ENCODE assay signal across 19 cellular contexts in genomic region chr1:109935451-109935900, GRCh38. TPM values are rescaled to one million over a fixed set of nuclear protein-coding genes. Genes with fewer than 3 reads are reported as not detected.
A peak's percentile ranks its signal among the peaks of the same experiment; 100 is the strongest.
DNase-seq lines count a peak whose midpoint lies in the region; ATAC-seq, FAIRE-seq and TF ChIP-seq lines count a peak whose summit lies in the region.
"Had no signal": no experiment of that assay in that cellular context is flagged by ENCODE, and none has a peak within 500 bp of the region (broad histone marks: within the 10 kb centered on the region; RNA-seq: fewer than 3 reads in every experiment).

No MANE protein-coding gene starts in this region.

- H3K9me3 ChIP-seq in mammary epithelial cell (replicated peaks; ENCODE audit: insufficient read depth, low read length) (no peaks in the 10 kb centered on the region), liver (ENCODE audit: control insufficient read depth in 4 of 4, low read length in 3 of 4) (peaks cover 0 to 7% (median 3%) of the 10 kb centered on the region in 4 donors)

- intact Hi-C loops in MCF 10A (cut with micrococcal nuclease): no loop called here
- intact Hi-C loops in mammary epithelial cell (cut with micrococcal nuclease): no loop called here

- H3K27ac Mint-ChIP-seq in MCF 10A (ENCODE audit: low read depth, unreplicated experiment): peak overlapping the region; percentile 43
- H3K27ac Mint-ChIP-seq in stimulated activated effector memory CD8-positive, alpha-beta T cell treated with anti-CD3 and anti-CD28 coated beads, Interleukin-12 subunit alpha, Interleukin-12 subunit beta, amount 100 ng/mL, for 72 hours: no peak overlapping the region
- H3K27ac Mint-ChIP-seq: activated CD4-positive, alpha-beta memory T cell treated with anti-CD3 and anti-CD28 coated beads, Interleukin-2, amount 10 ng/mL, durations not matched to agents 7 days and 5 days; activated T-helper 1 cell treated with anti-CD3 and anti-CD28 coated beads, Interleukin-12 subunit alpha, Interleukin-12 subunit beta, Interleukin-2, Interleukin-4 antibody, amounts not matched to agents 30 ng/mL and 10 ng/mL and 1 ng/mL, durations not matched to agents 14 hours and 24 hours and 36 hours had no signal

- H3K9ac ChIP-seq in mammary epithelial cell (ENCODE audit: insufficient read depth, low read length) (no peak overlapping the region), liver (ENCODE audit: low read depth in 1 of 2, low read length in 2 of 2) (no peak overlapping the region)
- H3K9ac ChIP-seq: neural progenitor cell had no signal

- TF ChIP-seq CTCF in MCF 10A (IDR thresholded peaks at IDR 0.05; ENCODE audit: unreplicated experiment) (no peak), mammary epithelial cell (conservative IDR thresholded peaks at IDR 0.05 in 1 of 2, IDR thresholded peaks at IDR 0.05 in 1 of 2; ENCODE audit: extremely low read depth in 1 of 2, insufficient read depth in 1 of 2, low read depth in 1 of 2, low read length in 2 of 2) (no peak), liver (IDR thresholded peaks at IDR 0.05; ENCODE audit: low read depth, low read length, missing input control) (no peak)

- H3K4me1 Mint-ChIP-seq in MCF 10A (ENCODE audit: insufficient read depth, unreplicated experiment): peaks cover 12% of the 10 kb centered on the region
- peaks cover 16% of the 10 kb centered on the region for H3K4me1 Mint-ChIP-seq in stimulated activated effector memory CD8-positive, alpha-beta T cell treated with anti-CD3 and anti-CD28 coated beads, Interleukin-12 subunit alpha, Interleukin-12 subunit beta, amount 100 ng/mL, for 72 hours

- BruUV-seq in MCF 10A (replicated peaks; lab: Mats Ljungman, UMichigan) (no TSS peak), mammary epithelial cell (replicated peaks; lab: Mats Ljungman, UMichigan) (no TSS peak)

- H3K27me3 Mint-ChIP-seq in MCF 10A (ENCODE audit: insufficient read depth, unreplicated experiment): no peaks in the 10 kb centered on the region

- in situ Hi-C loops in mammary epithelial cell (cut with MboI; ENCODE audit: low sequenced_read_pairs in 2 of 2): no loop called here

- POLR2A ChIA-PET in MCF 10A (lab: Yijun Ruan, JAX): no interaction called here

- H3K36me3 ChIP-seq in mammary epithelial cell (ENCODE audit: insufficient read depth, low read length) (no peaks in the 10 kb centered on the region), liver (ENCODE audit: control insufficient read depth in 4 of 4, insufficient read depth in 3 of 4, low read depth in 1 of 4, low read length in 3 of 4) (no peaks in the 10 kb centered on the region)
- H3K36me3 ChIP-seq: neural progenitor cell had no signal

- no peak overlapping the region for H2AFZ ChIP-seq in mammary epithelial cell (ENCODE audit: low read depth, low read length)
- H2AFZ ChIP-seq: neural progenitor cell had no signal

- H3K4me3 Mint-ChIP-seq in MCF 10A (ENCODE audit: unreplicated experiment): no peak overlapping the region
- H3K4me3 Mint-ChIP-seq in stimulated activated effector memory CD8-positive, alpha-beta T cell treated with anti-CD3 and anti-CD28 coated beads, Interleukin-12 subunit alpha, Interleukin-12 subunit beta, amount 100 ng/mL, for 72 hours: no peak overlapping the region
- H3K4me3 Mint-ChIP-seq: activated CD4-positive, alpha-beta memory T cell treated with anti-CD3 and anti-CD28 coated beads, Interleukin-2, amount 10 ng/mL, durations not matched to agents 7 days and 5 days; activated T-helper 1 cell treated with anti-CD3 and anti-CD28 coated beads, Interleukin-12 subunit alpha, Interleukin-12 subunit beta, Interleukin-2, Interleukin-4 antibody, amounts not matched to agents 30 ng/mL and 10 ng/mL and 1 ng/mL, durations not matched to agents 14 hours and 24 hours and 36 hours; neural progenitor cell had no signal

- H3K4me1 ChIP-seq in mammary epithelial cell (ENCODE audit: insufficient read depth, low read length) (peaks cover 12% of the 10 kb centered on the region), liver (ENCODE audit: control insufficient read depth in 4 of 4, insufficient read depth in 4 of 4, low read length in 3 of 4) (peaks cover 19 to 35% (median 28%) of the 10 kb centered on the region in 4 donors)

- FAIRE-seq in RCC 7860 (lab: Jason Lieb, UNC): peak; percentile 83
- FAIRE-seq: bronchial epithelial cell, H54 had no signal

- no peaks in the 10 kb centered on the region for H3K79me2 ChIP-seq in mammary epithelial cell (ENCODE audit: insufficient read depth, low read length)

- no peaks in the 10 kb centered on the region for H4K20me1 ChIP-seq in mammary epithelial cell (ENCODE audit: insufficient read depth, low read length)

- H3K9me3 Mint-ChIP-seq in MCF 10A (ENCODE audit: unreplicated experiment): peaks cover 8% of the 10 kb centered on the region
- H3K9me3 Mint-ChIP-seq in stimulated activated effector memory CD8-positive, alpha-beta T cell treated with anti-CD3 and anti-CD28 coated beads, Interleukin-12 subunit alpha, Interleukin-12 subunit beta, amount 100 ng/mL, for 72 hours: peaks cover 12% of the 10 kb centered on the region

- CTCF ChIA-PET in MCF 10A (lab: Yijun Ruan, JAX): interaction anchor here (0.8 to 1.5 kb wide), 4 partner anchors 9 to 158 kb away, joined by 3 to 7 read pairs (median 4); partner anchors contain the start of gene AHCYL1
- CTCF ChIA-PET in mammary epithelial cell (lab: Charles Lee; ENCODE audit: low non-redundant PET): no interaction called here

- no peak for ATAC-seq in stimulated activated effector memory CD8-positive, alpha-beta T cell treated with anti-CD3 and anti-CD28 coated beads, Interleukin-12 subunit alpha, Interleukin-12 subunit beta, amount 100 ng/mL, for 72 hours
- ATAC-seq in HG03175 (IDR thresholded peaks at IDR 0.05; ENCODE audit: unreplicated experiment) (no peak), HG03097 (IDR thresholded peaks at IDR 0.05; ENCODE audit: low FRiP score, unreplicated experiment) (no peak), HG03196 (IDR thresholded peaks at IDR 0.05; ENCODE audit: unreplicated experiment) (no peak)
- ATAC-seq: left ventricle myocardium superior, right cardiac atrium had no signal

- no peak overlapping the region for H3K27ac ChIP-seq in mammary epithelial cell (ENCODE audit: insufficient read depth, low read depth, low read length)
- H3K27ac ChIP-seq in liver (ENCODE audit: low read depth in 1 of 2, low read length in 2 of 2): peak overlapping the region; percentile 66 to 87
- H3K27ac ChIP-seq: neural progenitor cell had no signal

- H3K36me3 Mint-ChIP-seq in MCF 10A (ENCODE audit: insufficient read depth, unreplicated experiment): peaks cover 2% of the 10 kb centered on the region
- peaks cover 50% of the 10 kb centered on the region for H3K36me3 Mint-ChIP-seq in stimulated activated effector memory CD8-positive, alpha-beta T cell treated with anti-CD3 and anti-CD28 coated beads, Interleukin-12 subunit alpha, Interleukin-12 subunit beta, amount 100 ng/mL, for 72 hours

- no peak overlapping the region for H3K4me2 ChIP-seq in mammary epithelial cell (ENCODE audit: insufficient read depth, low read depth, low read length)
- H3K4me2 ChIP-seq: neural progenitor cell had no signal

- H3K4me3 ChIP-seq in mammary epithelial cell (replicated peaks in 1 of 3; ENCODE audit: insufficient read depth in 1 of 3, low read depth in 2 of 3, low read length in 3 of 3) (no peak overlapping the region), liver (ENCODE audit: low read depth in 1 of 3, low read length in 3 of 3) (no peak overlapping the region)
- H3K4me3 ChIP-seq: neural progenitor cell, PC-9 had no signal

- TF ChIP-seq RAD21 in liver (IDR thresholded peaks at IDR 0.05): peak; percentile 13 to 15

- DNase-seq in MCF 10A (ENCODE audit: unreplicated experiment) (no peak), mammary epithelial cell (no peak), RCC 7860 (ENCODE audit: low spot score) (peak; percentile 83)
- DNase-seq in stimulated activated effector memory CD8-positive, alpha-beta T cell treated with anti-CD3 and anti-CD28 coated beads, Interleukin-12 subunit alpha, Interleukin-12 subunit beta, amount 100 ng/mL, for 72 hours (ENCODE audit: low spot score in 2 of 2): no peak
- DNase-seq: ACHN; activated CD4-positive, alpha-beta memory T cell treated with anti-CD3 and anti-CD28 coated beads, Interleukin-2, amount 10 ng/mL, durations not matched to agents 7 days and 5 days; GF-D8; left ventricle myocardium superior; PC-9; right cardiac atrium; stimulated activated CD4-positive, alpha-beta T cell treated with anti-CD3 and anti-CD28 coated beads, Interleukin-4, amount 100 ng/mL, for 24 hours had no signal

- WGBS in mammary epithelial cell (ENCODE audit: low coverage, missing lambda C conversion rate): 83% methylated on average over 4 of the region's 4 CpGs
- WGBS in liver: 35% methylated on average over 4 of the region's 4 CpGs

- no peaks in the 10 kb centered on the region for H3K27me3 ChIP-seq in mammary epithelial cell (ENCODE audit: insufficient read depth, low read length)
- H3K27me3 ChIP-seq in liver (ENCODE audit: control insufficient read depth in 4 of 4, insufficient read depth in 4 of 4, low read length in 3 of 4): no peaks in the 10 kb centered on the region
- H3K27me3 ChIP-seq: neural progenitor cell had no signal

- dilution Hi-C loops in mammary epithelial cell (cut with HindIII; ENCODE audit: low sequenced_read_pairs): no loop called here

TF ChIP-seq in liver, 16 proteins besides CTCF, POLR2A, EP300 and RAD21 (continues in another document):
- TF ChIP-seq JUND (IDR thresholded peaks at IDR 0.05) (peak; percentile 21 to 60), FOXA1 (IDR thresholded peaks at IDR 0.05) (no peak), MAX (IDR thresholded peaks at IDR 0.05) (peak; percentile 88), HNF4A (conservative IDR thresholded peaks at IDR 0.05) (peak; percentile 64 to 75), ATF3 (IDR thresholded peaks at IDR 0.05) (no peak), YY1 (IDR thresholded peaks at IDR 0.05) (peak; percentile 16), GABPA (IDR thresholded peaks at IDR 0.05 in 1 of 2, conservative IDR thresholded peaks at IDR 0.05 in 1 of 2) (peak in 1 of 2 donors; percentile 52), SP1 (IDR thresholded peaks at IDR 0.05) (peak; percentile 63), RXRA (IDR thresholded peaks at IDR 0.05) (peak; percentile 55 to 73)

RNA-seq across cellular contexts. Expression of gene CSF1, which starts 24.8 kb away (rescaled TPM):
- total RNA-seq in MCF 10A (2022) (6.3 and 11.7 TPM in 2 replicates), mammary epithelial cell (10 to 100 TPM in 1 of 2 donors, 1 to 10 TPM in 1; 5.6 to 29.5 TPM), liver (10 to 100 TPM in 1 of 2 donors, 1 to 10 TPM in 1; 6.3 to 15.2 TPM)
- polyA plus RNA-seq in mammary epithelial cell (9.9 TPM), liver (10 to 100 TPM; 11.0 to 11.7 TPM)
- polyA minus RNA-seq in mammary epithelial cell: 7.5 TPM

RNA-seq across cellular contexts. Expression of gene AHCYL1, which starts 49.1 kb away (rescaled TPM):
- 104 and 106 TPM in 2 replicates for total RNA-seq in MCF 10A (2022)
- 10 to 100 TPM; 71.2 to 72.2 TPM for total RNA-seq in mammary epithelial cell
- polyA plus RNA-seq in mammary epithelial cell: 64.7 TPM
- 84.7 TPM for polyA minus RNA-seq in mammary epithelial cell
- 10 to 100 TPM; 27.1 to 40.7 TPM for total RNA-seq in liver
- polyA plus RNA-seq in liver: 10 to 100 TPM; 24.9 to 33.5 TPM
